ENCODE assay signal across 20 cellular contexts in genomic region chr14:24840204-24840893, GRCh38.
DNase-seq lines count a peak whose midpoint lies in the region; ATAC-seq and TF ChIP-seq lines count a peak whose summit lies in the region.
"Had no signal": no experiment of that assay in that cellular context is flagged by ENCODE, and none has a peak within 500 bp of the region (broad histone marks: within the 10 kb centered on the region; RNA-seq: fewer than 3 reads in every experiment).

No MANE protein-coding gene starts in this region.

- no peaks in the 10 kb centered on the region for H3K27me3 ChIP-seq in liver (ENCODE audit: control insufficient read depth in 4 of 4, insufficient read depth in 4 of 4, low read length in 3 of 4)
- H3K27me3 ChIP-seq: BLaER1, tibial artery had no signal

- H3K9me3 ChIP-seq in liver (ENCODE audit: control insufficient read depth in 4 of 4, low read length in 3 of 4): no peaks in the 10 kb centered on the region
- H3K9me3 ChIP-seq: BLaER1, tibial artery had no signal

- peaks cover 0 to 29% (median 15%) of the 10 kb centered on the region in 4 donors for H3K4me1 ChIP-seq in liver (ENCODE audit: control insufficient read depth in 4 of 4, insufficient read depth in 4 of 4, low read length in 3 of 4)
- H3K4me1 ChIP-seq in urinary bladder (ENCODE audit: insufficient read depth): no peaks in the 10 kb centered on the region
- H3K4me1 ChIP-seq: BLaER1, tibial artery had no signal

- H3K27ac ChIP-seq in liver (ENCODE audit: low read depth in 1 of 2, low read length in 2 of 2) (peak overlapping the region; percentile 64 to 87), urinary bladder (ENCODE audit: low read depth) (peak overlapping the region; percentile 39)
- H3K27ac ChIP-seq: BLaER1, epithelial cell of prostate, tibial artery had no signal

- WGBS in liver: 59% methylated on average over 2 of the region's 2 CpGs
- 89% methylated on average over 2 of the region's 2 CpGs for WGBS in urinary bladder

- H3K9ac ChIP-seq in liver (ENCODE audit: low read depth in 1 of 2, low read length in 2 of 2): no peak overlapping the region
- H3K9ac ChIP-seq: BLaER1 had no signal

- H3K36me3 ChIP-seq in liver (ENCODE audit: control insufficient read depth in 4 of 4, insufficient read depth in 3 of 4, low read depth in 1 of 4, low read length in 3 of 4) (no peaks in the 10 kb centered on the region), urinary bladder (ENCODE audit: insufficient read depth) (no peaks in the 10 kb centered on the region)
- H3K36me3 ChIP-seq: BLaER1, tibial artery had no signal

- ATAC-seq in SK-N-SH treated with all-trans-retinoic acid at 6 μM for 48 hours (no peak), GM21576 (IDR thresholded peaks at IDR 0.05; ENCODE audit: unreplicated experiment) (no peak)
- ATAC-seq: HCT116 had no signal

- DNase-seq in NCI-H2029 treated with DMSO at 0.1 percent for 48 hours (lab: John Stamatoyannopoulos, UW) (peak; percentile 71), NCI-H2029 (lab: John Stamatoyannopoulos, UW) (no peak), amniotic epithelial cell (ENCODE audit: low read depth) (peak; percentile 24), nucleus accumbens (lab: John Stamatoyannopoulos, UW) (no peak)
- DNase-seq: 8988T; activated gamma-delta T cell; NCI-H187; nephron progenitor cell; retina; stimulated activated CD4-positive, alpha-beta T cell treated with anti-CD3 and anti-CD28 coated beads, Interleukin-15, amount 100 ng/mL, for 24 hours; stimulated activated naive CD4-positive, alpha-beta T cell; tibial artery had no signal

- no peak for TF ChIP-seq CTCF in liver (IDR thresholded peaks at IDR 0.05; ENCODE audit: low read depth, low read length, missing input control)

- no peak overlapping the region for H3K4me3 ChIP-seq in liver (ENCODE audit: low read depth in 1 of 3, low read length in 3 of 3)
- H3K4me3 ChIP-seq in urinary bladder (ENCODE audit: low read depth, low read length): no peak overlapping the region
- H3K4me3 ChIP-seq: BLaER1, lung, tibial artery had no signal

- peak in 1 of 2 donors; percentile 32 for TF ChIP-seq RAD21 in liver (IDR thresholded peaks at IDR 0.05)

TF ChIP-seq in liver, 16 proteins besides CTCF, POLR2A, EP300 and RAD21 (continues in another document):
- peak; percentile 22 for TF ChIP-seq YY1 (IDR thresholded peaks at IDR 0.05)
- TF ChIP-seq, protein P1, sequence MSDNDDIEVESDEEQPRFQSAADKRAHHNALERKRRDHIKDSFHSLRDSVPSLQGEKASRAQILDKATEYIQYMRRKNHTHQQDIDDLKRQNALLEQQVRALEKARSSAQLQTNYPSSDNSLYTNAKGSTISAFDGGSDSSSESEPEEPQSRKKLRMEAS (IDR thresholded peaks at IDR 0.05): no peak
- TF ChIP-seq ZBTB33 (IDR thresholded peaks at IDR 0.05): no peak
- TF ChIP-seq RXRA (IDR thresholded peaks at IDR 0.05): peak; percentile 19 to 43
- TF ChIP-seq HNF4G (IDR thresholded peaks at IDR 0.05): no peak
- no peak for TF ChIP-seq GABPA (IDR thresholded peaks at IDR 0.05 in 1 of 2, conservative IDR thresholded peaks at IDR 0.05 in 1 of 2)
- TF ChIP-seq TAF1 (conservative IDR thresholded peaks at IDR 0.05): no peak
- TF ChIP-seq REST (IDR thresholded peaks at IDR 0.05): no peak
- TF ChIP-seq NR2F2 (IDR thresholded peaks at IDR 0.05): no peak
- no peak for TF ChIP-seq EGR1 (IDR thresholded peaks at IDR 0.05; ENCODE audit: low read depth in 2 of 2)

TF ChIP-seq in SK-N-SH treated with all-trans-retinoic acid at 6 μM for 48 hours, 23 proteins besides CTCF, POLR2A, EP300 and RAD21:
- TF ChIP-seq ESRRG (CRISPR knock-in tag; IDR thresholded peaks at IDR 0.05): no peak
- TF ChIP-seq, protein P2, sequence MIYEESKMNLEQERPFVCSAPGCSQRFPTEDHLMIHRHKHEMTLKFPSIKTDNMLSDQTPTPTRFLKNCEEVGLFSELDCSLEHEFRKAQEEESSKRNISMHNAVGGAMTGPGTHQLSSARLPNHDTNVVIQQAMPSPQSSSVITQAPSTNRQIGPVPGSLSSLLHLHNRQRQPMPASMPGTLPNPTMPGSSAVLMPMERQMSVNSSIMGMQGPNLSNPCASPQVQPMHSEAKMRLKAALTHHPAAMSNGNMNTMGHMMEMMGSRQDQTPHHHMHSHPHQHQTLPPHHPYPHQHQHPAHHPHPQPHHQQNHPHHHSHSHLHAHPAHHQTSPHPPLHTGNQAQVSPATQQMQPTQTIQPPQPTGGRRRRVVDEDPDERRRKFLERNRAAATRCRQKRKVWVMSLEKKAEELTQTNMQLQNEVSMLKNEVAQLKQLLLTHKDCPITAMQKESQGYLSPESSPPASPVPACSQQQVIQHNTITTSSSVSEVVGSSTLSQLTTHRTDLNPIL (CRISPR knock-in tag; IDR thresholded peaks at IDR 0.05; ENCODE audit: low read depth): no peak
- no peak for TF ChIP-seq OSR1 (CRISPR knock-in tag; IDR thresholded peaks at IDR 0.05)
- TF ChIP-seq ZC3H10 (CRISPR knock-in tag; IDR thresholded peaks at IDR 0.05): no peak
- TF ChIP-seq, protein P3, sequence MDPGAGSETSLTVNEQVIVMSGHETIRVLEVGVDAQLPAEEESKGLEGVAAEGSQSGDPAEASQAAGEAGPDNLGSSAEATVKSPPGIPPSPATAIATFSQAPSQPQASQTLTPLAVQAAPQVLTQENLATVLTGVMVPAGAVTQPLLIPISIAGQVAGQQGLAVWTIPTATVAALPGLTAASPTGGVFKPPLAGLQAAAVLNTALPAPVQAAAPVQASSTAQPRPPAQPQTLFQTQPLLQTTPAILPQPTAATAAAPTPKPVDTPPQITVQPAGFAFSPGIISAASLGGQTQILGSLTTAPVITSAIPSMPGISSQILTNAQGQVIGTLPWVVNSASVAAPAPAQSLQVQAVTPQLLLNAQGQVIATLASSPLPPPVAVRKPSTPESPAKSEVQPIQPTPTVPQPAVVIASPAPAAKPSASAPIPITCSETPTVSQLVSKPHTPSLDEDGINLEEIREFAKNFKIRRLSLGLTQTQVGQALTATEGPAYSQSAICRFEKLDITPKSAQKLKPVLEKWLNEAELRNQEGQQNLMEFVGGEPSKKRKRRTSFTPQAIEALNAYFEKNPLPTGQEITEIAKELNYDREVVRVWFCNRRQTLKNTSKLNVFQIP (CRISPR knock-in tag; IDR thresholded peaks at IDR 0.05; ENCODE audit: borderline replicate concordance, low read depth): no peak
- no peak for TF ChIP-seq GLIS3 (CRISPR knock-in tag; IDR thresholded peaks at IDR 0.05)
- no peak for TF ChIP-seq RARB (CRISPR knock-in tag; IDR thresholded peaks at IDR 0.05)
- no peak for TF ChIP-seq CSDC2 (CRISPR knock-in tag; IDR thresholded peaks at IDR 0.05)
- TF ChIP-seq ZFP30 (CRISPR knock-in tag; IDR thresholded peaks at IDR 0.05): no peak
- TF ChIP-seq, protein P4, sequence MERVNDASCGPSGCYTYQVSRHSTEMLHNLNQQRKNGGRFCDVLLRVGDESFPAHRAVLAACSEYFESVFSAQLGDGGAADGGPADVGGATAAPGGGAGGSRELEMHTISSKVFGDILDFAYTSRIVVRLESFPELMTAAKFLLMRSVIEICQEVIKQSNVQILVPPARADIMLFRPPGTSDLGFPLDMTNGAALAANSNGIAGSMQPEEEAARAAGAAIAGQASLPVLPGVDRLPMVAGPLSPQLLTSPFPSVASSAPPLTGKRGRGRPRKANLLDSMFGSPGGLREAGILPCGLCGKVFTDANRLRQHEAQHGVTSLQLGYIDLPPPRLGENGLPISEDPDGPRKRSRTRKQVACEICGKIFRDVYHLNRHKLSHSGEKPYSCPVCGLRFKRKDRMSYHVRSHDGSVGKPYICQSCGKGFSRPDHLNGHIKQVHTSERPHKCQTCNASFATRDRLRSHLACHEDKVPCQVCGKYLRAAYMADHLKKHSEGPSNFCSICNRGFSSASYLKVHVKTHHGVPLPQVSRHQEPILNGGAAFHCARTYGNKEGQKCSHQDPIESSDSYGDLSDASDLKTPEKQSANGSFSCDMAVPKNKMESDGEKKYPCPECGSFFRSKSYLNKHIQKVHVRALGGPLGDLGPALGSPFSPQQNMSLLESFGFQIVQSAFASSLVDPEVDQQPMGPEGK (CRISPR knock-in tag; IDR thresholded peaks at IDR 0.05; ENCODE audit: borderline replicate concordance): no peak
- TF ChIP-seq ZFP3 (CRISPR knock-in tag; IDR thresholded peaks at IDR 0.05): no peak
- TF ChIP-seq TCF4 (CRISPR knock-in tag; IDR thresholded peaks at IDR 0.05; ENCODE audit: borderline replicate concordance): no peak

Comparison
In these comparisons a context has a peak if more than half of its experiments do, and no peak if none do; other contexts are left out.
1. DNase-seq: peak in NCI-H2029 treated with DMSO at 0.1 percent for 48 hours (single experiment) and amniotic epithelial cell (single experiment); none in NCI-H2029 (single experiment) and nucleus accumbens (0 of 56).